ENCODE assay signal across 7 cellular contexts in the genomic region with DNA sequence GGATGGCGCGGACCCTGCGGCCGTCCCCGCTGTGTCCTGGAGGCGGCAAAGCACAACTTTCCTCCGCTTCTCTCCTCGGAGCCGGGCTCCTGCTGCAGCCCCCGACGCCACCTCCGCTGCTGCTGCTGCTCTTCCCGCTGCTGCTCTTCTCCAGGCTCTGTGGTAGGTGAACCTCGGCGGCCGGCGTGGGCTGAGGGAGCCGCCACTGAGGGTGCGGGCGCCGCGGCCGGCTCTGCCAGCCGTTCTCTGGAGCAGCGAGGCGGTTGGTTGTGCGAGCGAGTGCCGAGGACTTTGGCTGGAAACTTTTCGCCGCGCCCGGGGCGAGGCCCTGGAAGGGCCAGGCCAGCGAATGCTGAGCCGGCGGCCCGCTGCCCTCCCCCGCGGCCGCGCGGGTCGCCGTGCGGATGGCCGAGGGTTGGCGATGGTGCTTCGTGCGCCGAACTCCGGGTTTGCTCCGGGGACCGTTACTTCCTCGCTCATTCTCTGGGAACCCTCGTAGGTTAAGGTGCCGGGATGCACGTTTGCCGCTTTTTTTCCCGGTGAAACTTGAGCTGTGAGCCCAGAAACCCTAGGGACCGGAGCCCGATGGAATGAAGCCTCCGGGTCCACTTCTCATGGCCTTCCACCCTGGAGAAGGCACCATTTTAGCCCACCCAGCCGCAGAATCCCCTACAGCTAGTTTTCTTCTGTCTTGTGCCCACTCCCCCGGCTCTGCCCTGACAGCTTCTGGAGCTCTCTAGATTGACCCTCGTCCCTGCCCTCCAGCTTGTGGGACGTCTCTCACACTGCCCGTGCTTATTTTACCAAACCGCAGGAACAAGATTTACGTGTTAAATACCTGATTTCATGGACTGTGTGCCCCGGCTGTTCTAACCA. TPM values are rescaled to one million over a fixed set of nuclear protein-coding genes. Genes with fewer than 3 reads are reported as not detected.
A peak's percentile ranks its signal among the peaks of the same experiment; 100 is the strongest.
DNase-seq lines count a peak whose midpoint lies in the region; ATAC-seq and TF ChIP-seq lines count a peak whose summit lies in the region.

No MANE protein-coding gene starts in this region.

- H3K27me3 Mint-ChIP-seq in chondrocyte (ENCODE audit: low read depth): no peaks in the 10 kb centered on the region

- DNase-seq in SW480 (ENCODE audit: low spot score) (peak; percentile 27), chondrocyte (ENCODE audit: low spot score) (no peak), right lobe of liver (peak; percentile 47 to 71 (median 66)), NCI-H345 treated with DMSO at 0.1 percent for 48 hours (lab: John Stamatoyannopoulos, UW; ENCODE audit: unreplicated experiment) (no peak)
- peak; percentile 8 to 34 for DNase-seq in stimulated activated CD4-positive, alpha-beta T cell treated with anti-CD3 and anti-CD28 coated beads, Interleukin-4, amount 100 ng/mL, for 4 hours

- peak; percentile 16 for TF ChIP-seq CTCF in chondrocyte (IDR thresholded peaks at IDR 0.05)
- TF ChIP-seq CTCF in right lobe of liver (IDR thresholded peaks at IDR 0.05): no peak

- WGBS in right lobe of liver (ENCODE audit: insufficient coverage, low coverage, low lambda C conversion rate, missing lambda C conversion rate): 0% methylated on average over 14 of the region's 71 CpGs

- intact Hi-C loops in right lobe of liver (cut with DNase I): loop anchor here in 1 of 2 donors (10.0 kb wide), 1 partner anchor 57 kb away; no protein-coding TSS in a partner anchor

- peaks cover 0 to 10% (median 2%) of the 10 kb centered on the region in 4 donors for H3K4me1 ChIP-seq in right lobe of liver

- no peak for TF ChIP-seq POLR2A in right lobe of liver (IDR thresholded peaks at IDR 0.05)

- peak overlapping the region; percentile 97 for H3K4me3 Mint-ChIP-seq in chondrocyte (ENCODE audit: unreplicated experiment)

- H3K9me3 Mint-ChIP-seq in chondrocyte (ENCODE audit: low read depth): no peaks in the 10 kb centered on the region

- peak overlapping the region; percentile 71 to 96 (median 94) for H3K27ac ChIP-seq in right lobe of liver

- peaks cover 47% of the 10 kb centered on the region for H3K4me1 Mint-ChIP-seq in chondrocyte (ENCODE audit: low read depth)

- no peaks in the 10 kb centered on the region for H3K36me3 Mint-ChIP-seq in chondrocyte (ENCODE audit: low read depth)

- no peaks in the 10 kb centered on the region for H3K9me3 ChIP-seq in right lobe of liver

- peak overlapping the region; percentile 81 to 87 (median 82) for H3K4me3 ChIP-seq in right lobe of liver

- H3K36me3 ChIP-seq in right lobe of liver: no peaks in the 10 kb centered on the region

- H3K27ac Mint-ChIP-seq in chondrocyte (ENCODE audit: unreplicated experiment): peak overlapping the region; percentile 94

- peak; percentile 20 for ATAC-seq in GM18870 (IDR thresholded peaks at IDR 0.05; ENCODE audit: unreplicated experiment)
- peak; percentile 31 for ATAC-seq in HG02970 (IDR thresholded peaks at IDR 0.05; ENCODE audit: low FRiP score, unreplicated experiment)
- ATAC-seq in right lobe of liver: peak; percentile 9 to 44 (median 26)

- H3K27me3 ChIP-seq in right lobe of liver: no peaks in the 10 kb centered on the region

RNA-seq across cellular contexts. Expression of gene NECTIN3, which starts 0.6 kb away (rescaled TPM):
- 32.0 to 36.7 TPM (median 33.8 TPM) in 3 replicates for total RNA-seq in chondrocyte
- total RNA-seq in right lobe of liver: 10 to 100 TPM; 15.1 to 31.0 (median 23.1) TPM

Comparison
In these comparisons a context has a peak if more than half of its experiments do, and no peak if none do; other contexts are left out.
1. DNase-seq: peak in SW480 (single experiment), right lobe of liver (3 of 3) and stimulated activated CD4-positive, alpha-beta T cell treated with anti-CD3 and anti-CD28 coated beads, Interleukin-4, amount 100 ng/mL, for 4 hours (2 of 2); none in chondrocyte (single experiment) and NCI-H345 treated with DMSO at 0.1 percent for 48 hours (single experiment).
2. Peak in every context shown above with its lines, with median percentiles within 50 percentile points of each other: ATAC-seq.